8 cellular contexts compared by ENCODE assay signal in genomic region chr11:65859812-65860277, GRCh38. TPM values are rescaled to one million over a fixed set of nuclear protein-coding genes. Genes with fewer than 3 reads are reported as not detected.
DNase-seq lines count a peak whose midpoint lies in the region; ATAC-seq and TF ChIP-seq lines count a peak whose summit lies in the region.

No MANE protein-coding gene starts in this region.

- peaks cover 44% of the 10 kb centered on the region for H3K36me3 Mint-ChIP-seq in brain

- H3K9me3 ChIP-seq in Karpas-422 (ENCODE audit: low read length) = no peaks in the 10 kb centered on the region
- no peaks in the 10 kb centered on the region for H3K9me3 ChIP-seq in aorta (ENCODE audit: control insufficient read depth, low read length)

- peaks cover 0 to 3% (median 0%) of the 10 kb centered on the region in 5 experiments for H3K9me3 Mint-ChIP-seq in brain

- H3K4me3 Mint-ChIP-seq in brain = peak overlapping the region; percentile 92 to 97 (median 92)

- H3K9ac ChIP-seq in Karpas-422 (ENCODE audit: low read length) = peak overlapping the region; percentile 87

- H3K27me3 ChIP-seq in Karpas-422 (ENCODE audit: low read length) = no peaks in the 10 kb centered on the region
- no peaks in the 10 kb centered on the region for H3K27me3 ChIP-seq in aorta (ENCODE audit: control insufficient read depth in 1 of 2, insufficient read depth in 2 of 2, low read length in 1 of 2)

- intact Hi-C loops in aorta (cut with DNase I) = no loop called here

- H3K4me3 ChIP-seq in Karpas-422 (ENCODE audit: low read length) (peak overlapping the region; percentile 91), aorta (ENCODE audit: low read length in 2 of 2) (peak overlapping the region; percentile 14 to 64)

- H3K27ac Mint-ChIP-seq in brain = peak overlapping the region; percentile 99 to 100 (median 99)

- H3K79me2 ChIP-seq in Karpas-422 (ENCODE audit: low read length) = peaks cover 40% of the 10 kb centered on the region

- ATAC-seq in aorta (ENCODE audit: low FRiP score) = no peak

- H3K4me2 ChIP-seq in Karpas-422 (ENCODE audit: low read depth, low read length, poor library complexity, severe bottlenecking) = peak overlapping the region; percentile 88

- no peak for TF ChIP-seq CTCF in brain (conservative IDR thresholded peaks at IDR 0.05)

- H3K36me3 ChIP-seq in Karpas-422 (ENCODE audit: insufficient read depth, low read length) = peaks cover 40% of the 10 kb centered on the region
- H3K36me3 ChIP-seq in aorta (ENCODE audit: control insufficient read depth in 1 of 2, insufficient read depth in 2 of 2, low read length in 1 of 2) = peaks cover 3 to 5% of the 10 kb centered on the region in 2 donors

- peaks cover 34% of the 10 kb centered on the region for H3K4me1 ChIP-seq in Karpas-422 (ENCODE audit: low read length)
- no peaks in the 10 kb centered on the region for H3K4me1 ChIP-seq in aorta (ENCODE audit: control insufficient read depth in 1 of 2, insufficient read depth in 2 of 2, low read length in 2 of 2)

- H4K20me1 ChIP-seq in Karpas-422 (ENCODE audit: insufficient read depth, low read depth, low read length) = peaks cover 27% of the 10 kb centered on the region

- H3K27me3 Mint-ChIP-seq in brain = peaks cover 19% of the 10 kb centered on the region

- no peaks in the 10 kb centered on the region for H3K9me2 ChIP-seq in Karpas-422 (replicated peaks; ENCODE audit: insufficient read depth, low read length)

- H3K4me1 Mint-ChIP-seq in brain = peaks cover 49% of the 10 kb centered on the region

- WGBS in aorta, 2 donors = 0 to 1% methylated on average over 16 of the region's 16 CpGs

- no peak overlapping the region for H2AFZ ChIP-seq in Karpas-422 (ENCODE audit: low read length)

- DNase-seq in COLO668 (lab: John Stamatoyannopoulos, UW; ENCODE audit: unreplicated experiment) (peak; percentile 66), Karpas-422 (no peak), midbrain (lab: John Stamatoyannopoulos, UW) (peak; percentile 69), aorta (peak in 1 of 2 donors; percentile 73), medulla oblongata (ENCODE audit: extremely low spot score) (no peak), NK-92 (lab: John Stamatoyannopoulos, UW; ENCODE audit: unreplicated experiment) (no peak), GOT3 (lab: John Stamatoyannopoulos, UW) (no peak)

- peak overlapping the region; percentile 90 for H3K27ac ChIP-seq in Karpas-422 (ENCODE audit: low read length)
- H3K27ac ChIP-seq in aorta (ENCODE audit: low read depth in 1 of 2, low read length in 2 of 2) = peak overlapping the region; percentile 96 to 97

RNA-seq across cellular contexts. Expression of gene MUS81, which starts 0.4 kb away (rescaled TPM):
- 41.3 and 89.0 TPM in 2 replicates for total RNA-seq in Karpas-422 (2014; rRNA removed; shearing (Covaris generic); ENCODE audit: low replicate concordance)
- polyA plus RNA-seq in brain (ENCODE audit: insufficient read depth, low read depth, low replicate concordance) (41.7 TPM), aorta (100 to 1,000 TPM in 1 of 2 donors, 10 to 100 TPM in 1; 40.7 to 102 TPM)
- total RNA-seq in aorta = 10 to 100 TPM; 60.7 to 63.1 TPM

RNA-seq across cellular contexts. Expression of gene CFL1, which starts 1.9 kb away (rescaled TPM):
- 514 and 827 TPM in 2 replicates for total RNA-seq in Karpas-422 (2014; rRNA removed; shearing (Covaris generic); ENCODE audit: low replicate concordance)
- polyA plus RNA-seq in brain (ENCODE audit: insufficient read depth, low read depth, low replicate concordance) (2,437 TPM), aorta (100 to 1,000 TPM; 571 to 688 TPM)
- 100 to 1,000 TPM; 563 to 812 TPM for total RNA-seq in aorta

RNA-seq across cellular contexts. Expression of gene EFEMP2, which starts 12.8 kb away (rescaled TPM):
- 1.3 and 2.6 TPM in 2 replicates for total RNA-seq in Karpas-422 (2014; rRNA removed; shearing (Covaris generic); ENCODE audit: low replicate concordance)
- polyA plus RNA-seq in brain (ENCODE audit: insufficient read depth, low read depth, low replicate concordance) = 17.1 TPM
- 100 to 1,000 TPM; 139 to 185 TPM for total RNA-seq in aorta
- polyA plus RNA-seq in aorta = 100 to 1,000 TPM; 136 to 224 TPM

RNA-seq across cellular contexts. Expression of gene CTSW, which starts 19.8 kb away (rescaled TPM):
- not detected in 2 replicates for total RNA-seq in Karpas-422 (2014; rRNA removed; shearing (Covaris generic); ENCODE audit: low replicate concordance)
- polyA plus RNA-seq in brain (ENCODE audit: insufficient read depth, low read depth, low replicate concordance) (0.76 TPM), aorta (1 to 10 TPM; 1.8 to 2.9 TPM)
- total RNA-seq in aorta = 1 to 10 TPM; 1.8 to 3.9 TPM

RNA-seq across cellular contexts. Expression of gene SNX32, which starts 26.1 kb away (rescaled TPM):
- total RNA-seq in Karpas-422 (2014; rRNA removed; shearing (Covaris generic); ENCODE audit: low replicate concordance) = not detected in 2 replicates
- 3.6 TPM for polyA plus RNA-seq in brain (ENCODE audit: insufficient read depth, low read depth, low replicate concordance)
- total RNA-seq in aorta = 1 to 10 TPM in 1 of 2 donors, under 1 TPM in 1; 0.39 to 2.4 TPM
- 1 to 10 TPM in 1 of 2 donors, not detected in 1; 1.2 TPM for polyA plus RNA-seq in aorta

Comparison
In these comparisons a context has a peak if more than half of its experiments do, and no peak if none do; other contexts are left out.
1. DNase-seq: peak in COLO668 (single experiment) and midbrain (single experiment); none in Karpas-422 (single experiment), medulla oblongata (single experiment), NK-92 (single experiment) and GOT3 (single experiment).
2. RNA of gene EFEMP2, which starts 12.8 kb away (total RNA-seq): 139 to 185 TPM in aorta; 1.3 to 2.6 TPM in Karpas-422; every median in the first group is over 10 times any median in the second.